ENCODE assay signal across 8 cellular contexts in the genomic region with DNA sequence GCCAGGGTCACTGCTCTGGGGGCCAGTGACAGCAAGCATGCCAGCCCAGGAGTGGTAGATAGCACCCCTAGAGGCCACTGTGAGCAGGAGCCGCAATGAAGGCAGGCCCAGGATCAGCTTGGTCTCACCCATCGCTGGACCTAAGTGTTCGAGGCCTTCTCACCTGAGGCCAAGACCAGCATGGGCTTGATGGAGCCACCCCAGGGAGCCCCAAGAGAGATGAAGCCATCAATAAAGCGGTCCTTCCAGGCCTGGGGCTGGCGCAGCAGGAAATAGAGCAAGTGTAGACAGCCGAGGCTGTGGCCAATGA. TPM values are rescaled to one million over a fixed set of nuclear protein-coding genes. Genes with fewer than 3 reads are reported as not detected.
DNase-seq lines count a peak whose midpoint lies in the region; ATAC-seq and TF ChIP-seq lines count a peak whose summit lies in the region.

No MANE protein-coding gene starts in this region.

- DNase-seq in EH (ENCODE audit: low read depth) (peak; percentile 45), HL-60 (ENCODE audit: low read depth in 1 of 2, low spot score in 1 of 2) (peak in 1 of 2 experiments; percentile 44), epithelial cell of esophagus (ENCODE audit: low read depth) (peak; percentile 50), neural crest cell (ENCODE audit: low read depth, low spot score) (peak; percentile 52)

- peaks cover 13% of the 10 kb centered on the region for H3K4me1 Mint-ChIP-seq in neural crest cell

- no peaks in the 10 kb centered on the region for H3K27me3 Mint-ChIP-seq in neural crest cell (ENCODE audit: low read depth)

- no peaks in the 10 kb centered on the region for H3K27me3 ChIP-seq in HL-60 (ENCODE audit: insufficient read depth, poor library complexity, severe bottlenecking)

- TF ChIP-seq CTCF in HL-60 (IDR thresholded peaks at IDR 0.05; ENCODE audit: insufficient read depth, low read length): peak; percentile 73
- peak; percentile 58 for TF ChIP-seq CTCF in VCaP (conservative IDR thresholded peaks at IDR 0.05)
- peak; percentile 75 for TF ChIP-seq CTCF in epithelial cell of esophagus (IDR thresholded peaks at IDR 0.05; ENCODE audit: insufficient read depth, low read depth, low read length, missing control alignments)
- TF ChIP-seq CTCF in neural crest cell (conservative IDR thresholded peaks at IDR 0.05): peak; percentile 71

- ATAC-seq in HG02610 (IDR thresholded peaks at IDR 0.05; ENCODE audit: unreplicated experiment) (no peak), HG02885 (IDR thresholded peaks at IDR 0.05; ENCODE audit: poor library complexity, unreplicated experiment) (no peak), HG03521 (IDR thresholded peaks at IDR 0.05; ENCODE audit: unreplicated experiment) (no peak)

- no peak overlapping the region for H3K27ac ChIP-seq in HL-60 (replicated peaks)
- H3K27ac ChIP-seq in VCaP: no peak overlapping the region

- no peaks in the 10 kb centered on the region for H3K9me3 Mint-ChIP-seq in neural crest cell

- H3K27ac Mint-ChIP-seq in neural crest cell (ENCODE audit: unreplicated experiment): no peak overlapping the region

- peak overlapping the region; percentile 69 for H3K4me3 Mint-ChIP-seq in neural crest cell

- no peaks in the 10 kb centered on the region for H3K36me3 Mint-ChIP-seq in neural crest cell (ENCODE audit: low read depth)

- H3K4me3 ChIP-seq in HL-60 (replicated peaks; ENCODE audit: insufficient read depth, low read length) (no peak overlapping the region), epithelial cell of esophagus (ENCODE audit: low read length) (no peak overlapping the region)

RNA-seq across cellular contexts. Expression of a gene that starts 1.8 kb away (rescaled TPM):
- 16.6 and 17.6 TPM in 2 replicates for total RNA-seq in neural crest cell

RNA-seq across cellular contexts. Expression of a gene that starts 5.5 kb away (rescaled TPM):
- total RNA-seq in neural crest cell: 22.4 and 22.5 TPM in 2 replicates

RNA-seq across cellular contexts. Expression of a gene that starts 10.5 kb away (rescaled TPM):
- total RNA-seq in neural crest cell: 2.5 and 3.0 TPM in 2 replicates

RNA-seq across cellular contexts. Expression of a gene that starts 26.3 kb away (rescaled TPM):
- total RNA-seq in neural crest cell: 36.0 and 36.8 TPM in 2 replicates

RNA-seq across cellular contexts. Expression of a gene that starts 38.1 kb away (rescaled TPM):
- not detected in 2 replicates for total RNA-seq in neural crest cell
